ENCODE assay signal across 1 cellular context in the genomic region with DNA sequence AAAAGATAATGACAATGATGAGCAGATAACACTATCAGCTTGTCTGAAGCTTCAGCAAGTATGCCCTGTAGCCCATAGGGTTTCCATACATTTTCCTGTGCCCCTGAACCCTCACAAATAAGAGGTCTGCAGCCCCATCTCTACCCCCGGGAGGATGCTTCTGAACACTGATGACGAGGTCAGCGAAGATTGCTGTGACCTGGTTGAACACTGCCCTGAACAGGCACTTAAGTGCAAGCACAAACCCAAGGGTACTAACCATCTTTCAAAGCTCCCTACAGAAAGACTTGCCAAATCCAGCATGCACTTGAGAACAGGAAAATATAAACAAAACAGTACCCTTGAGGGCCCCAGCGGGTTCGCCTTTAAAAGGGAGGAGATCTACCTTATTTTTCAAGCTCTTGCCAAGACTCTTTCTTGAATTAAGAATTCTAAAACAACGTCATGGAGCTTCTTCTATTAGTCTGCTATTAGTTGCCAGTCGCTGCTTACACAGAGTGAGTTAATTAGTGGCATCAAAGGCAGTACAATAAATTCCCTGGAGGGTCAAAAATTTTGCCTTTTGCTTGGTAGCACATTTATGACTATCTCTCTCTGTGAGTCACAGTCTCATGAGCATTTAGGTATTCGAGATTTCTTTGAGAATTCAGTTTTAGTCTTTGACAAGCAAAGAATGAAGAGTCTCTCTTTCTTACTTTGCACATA.
TF ChIP-seq lines count a peak whose summit lies in the region.

No MANE protein-coding gene starts in this region.

TF ChIP-seq in IMR-90, 13 proteins besides CTCF, POLR2A, EP300 and RAD21 (continued from another document):
- TF ChIP-seq MAFK (IDR thresholded peaks at IDR 0.05; ENCODE audit: low read depth, low read length), result no peak
- no peak for TF ChIP-seq RFX5 (IDR thresholded peaks at IDR 0.05; ENCODE audit: low read depth, low read length)
- TF ChIP-seq RCOR1 (IDR thresholded peaks at IDR 0.05; ENCODE audit: insufficient replicate concordance, low read length), result no peak
